25 cellular contexts compared by ENCODE assay signal in genomic region chr11:131980199-131980598, GRCh38.
"Had no signal": no experiment of that assay in that cellular context is flagged by ENCODE, and none has a peak within 500 bp of the region (broad histone marks: within the 10 kb centered on the region; RNA-seq: fewer than 3 reads in every experiment).

No MANE protein-coding gene starts in this region.

- ATAC-seq: natural killer cell treated with Interleukin-12 subunit alpha and Interleukin-12 subunit beta and Interleukin-15 and Interleukin-18, amount 100 ng/mL, for 72 hours; pancreas; right lobe of liver; stimulated activated effector memory CD8-positive, alpha-beta T cell treated with anti-CD3 and anti-CD28 coated beads, Interleukin-12 subunit alpha, Interleukin-12 subunit beta, amount 100 ng/mL, for 72 hours; stimulated activated naive B cell treated with anti-CD40 and anti-IgM and Interleukin-4, amounts not matched to agents 10 μg/mL and 1 μg/mL and 100 μg/mL, for 72 hours had no signal

- H3K27me3 ChIP-seq: neutrophil, pancreas, right lobe of liver, sigmoid colon, thyroid gland, tibial nerve, upper lobe of left lung, vagina had no signal

- DNase-seq: nephron progenitor cell; nucleus accumbens; pancreas; retina; right cardiac atrium; right lobe of liver; sigmoid colon; small intestine; stimulated activated CD4-positive, alpha-beta T cell treated with anti-CD3 and anti-CD28 coated beads, Interleukin-15, amount 100 ng/mL, for 24 hours; stimulated activated CD4-positive, alpha-beta T cell treated with anti-CD3 and anti-CD28 coated beads, Interleukin-2, amount 100 ng/mL, for 24 hours; stimulated activated CD4-positive, alpha-beta T cell treated with anti-CD3 and anti-CD28 coated beads, Interleukin-2, amount 100 ng/mL, for 48 hours; stimulated activated CD4-positive, alpha-beta T cell treated with anti-CD3 and anti-CD28 coated beads, Interleukin-4, amount 100 ng/mL, for 24 hours; stimulated activated naive B cell treated with anti-CD40 and anti-IgM and Interleukin-4, amounts not matched to agents 10 μg/mL and 1 μg/mL and 100 μg/mL, for 72 hours; stimulated activated naive CD4-positive, alpha-beta T cell treated with Interleukin-2 at 50 U/mL for 16 hours; stomach; thyroid gland; trophoblast cell; upper lobe of left lung had no signal

- H3K36me3 ChIP-seq: neutrophil, pancreas, prostate gland, right lobe of liver, sigmoid colon, stomach, thoracic aorta, thyroid gland, tibial nerve, upper lobe of left lung, vagina had no signal

- H3K9me3 ChIP-seq: neutrophil, pancreas, prostate gland, right lobe of liver, sigmoid colon, thoracic aorta, thyroid gland, upper lobe of left lung, vagina had no signal

- H3K4me1 ChIP-seq: pancreas, prostate gland, right lobe of liver, sigmoid colon, stomach, thyroid gland, upper lobe of left lung, vagina had no signal

- H3K4me3 ChIP-seq: pancreas, prostate gland, right lobe of liver, sigmoid colon, stomach, thoracic aorta, thyroid gland, tibial nerve, upper lobe of left lung, vagina had no signal

- H3K27ac ChIP-seq: neutrophil, pancreas, prostate gland, right lobe of liver, sigmoid colon, stomach, thoracic aorta, thyroid gland, tibial nerve, upper lobe of left lung, vagina had no signal
